9 cellular contexts compared by ENCODE assay signal in genomic region chr7:104643587-104644217, GRCh38.
A peak's percentile ranks its signal among the peaks of the same experiment; 100 is the strongest.
DNase-seq lines count a peak whose midpoint lies in the region; ATAC-seq and TF ChIP-seq lines count a peak whose summit lies in the region.
"Had no signal": no experiment of that assay in that cellular context is flagged by ENCODE, and none has a peak within 500 bp of the region (broad histone marks: within the 10 kb centered on the region; RNA-seq: fewer than 3 reads in every experiment).

No MANE protein-coding gene starts in this region.

- DNase-seq in DMS53 (lab: John Stamatoyannopoulos, UW), result peak; percentile 44
- no peak for DNase-seq in DMS53 treated with DMSO at 0.1 percent for 48 hours (lab: John Stamatoyannopoulos, UW; ENCODE audit: unreplicated experiment)
- DNase-seq in neural crest cell (ENCODE audit: low read depth, low spot score), result peak; percentile 18
- no peak for DNase-seq in NCI-H1436 (lab: John Stamatoyannopoulos, UW)

- no peak for ATAC-seq in GM21529 (IDR thresholded peaks at IDR 0.05; ENCODE audit: unreplicated experiment)
- ATAC-seq in GM18505 (IDR thresholded peaks at IDR 0.05; ENCODE audit: unreplicated experiment), result no peak

- H3K4me1 Mint-ChIP-seq in brain (peaks cover 5% of the 10 kb centered on the region), neural crest cell (no peaks in the 10 kb centered on the region)
- H3K4me1 Mint-ChIP-seq: B cell had no signal

- H3K4me3 ChIP-seq in KMS-11 (IDR thresholded peaks at IDR 0.05; ENCODE audit: insufficient read depth, low read depth, low read length), result no peak overlapping the region

- H2AFZ ChIP-seq in KMS-11 (ENCODE audit: low read depth), result no peak overlapping the region

- no peaks in the 10 kb centered on the region for H3K79me2 ChIP-seq in KMS-11 (ENCODE audit: insufficient read depth, low read depth)

- no peaks in the 10 kb centered on the region for H3K36me3 Mint-ChIP-seq in brain
- H3K36me3 Mint-ChIP-seq in neural crest cell (ENCODE audit: low read depth), result no peaks in the 10 kb centered on the region

- no peak overlapping the region for H3K4me2 ChIP-seq in KMS-11

- TF ChIP-seq CTCF in KMS-11 (conservative IDR thresholded peaks at IDR 0.05; ENCODE audit: low read depth, low read length) (peak; percentile 73), brain (conservative IDR thresholded peaks at IDR 0.05) (peak; percentile 36 to 68), neural crest cell (conservative IDR thresholded peaks at IDR 0.05) (peak; percentile 66)

- H3K36me3 ChIP-seq in KMS-11 (ENCODE audit: insufficient read depth), result no peaks in the 10 kb centered on the region

- no peak overlapping the region for H3K27ac ChIP-seq in KMS-11

- no peaks in the 10 kb centered on the region for H4K20me1 ChIP-seq in KMS-11 (ENCODE audit: insufficient read depth)

- H3K4me3 Mint-ChIP-seq in brain (no peak overlapping the region), neural crest cell (no peak overlapping the region)
- H3K4me3 Mint-ChIP-seq: B cell had no signal

- H3K9ac ChIP-seq in KMS-11, result no peak overlapping the region

- H3K27ac Mint-ChIP-seq in brain (no peak overlapping the region), neural crest cell (ENCODE audit: unreplicated experiment) (no peak overlapping the region)
- H3K27ac Mint-ChIP-seq: B cell had no signal

- H3K27me3 ChIP-seq in KMS-11 (ENCODE audit: insufficient read depth, low read depth), result no peaks in the 10 kb centered on the region

- H3K4me1 ChIP-seq in KMS-11 (ENCODE audit: low read depth, poor library complexity, severe bottlenecking), result no peaks in the 10 kb centered on the region

- H3K27me3 Mint-ChIP-seq in brain (no peaks in the 10 kb centered on the region), neural crest cell (ENCODE audit: low read depth) (peaks cover 39% of the 10 kb centered on the region)

- H3K9me3 Mint-ChIP-seq in brain (no peaks in the 10 kb centered on the region), neural crest cell (no peaks in the 10 kb centered on the region)

- no peak for TF ChIP-seq POLR2A in GM18505 (IDR thresholded peaks at IDR 0.05; ENCODE audit: borderline replicate concordance, extremely low read depth, insufficient read depth, insufficient read length)

Comparison
In these comparisons a context has a peak if more than half of its experiments do, and no peak if none do; other contexts are left out.
1. DNase-seq: peak in DMS53 (single experiment) and neural crest cell (single experiment); none in DMS53 treated with DMSO at 0.1 percent for 48 hours (single experiment) and NCI-H1436 (single experiment).
2. Peak in every context shown above with its lines, with median percentiles within 50 percentile points of each other: CTCF ChIP-seq.